ENCODE assay signal across 8 cellular contexts in genomic region chr17:76816590-76817135, GRCh38. TPM values are rescaled to one million over a fixed set of nuclear protein-coding genes. Genes with fewer than 3 reads are reported as not detected.
A peak's percentile ranks its signal among the peaks of the same experiment; 100 is the strongest.
DNase-seq lines count a peak whose midpoint lies in the region; ATAC-seq and TF ChIP-seq lines count a peak whose summit lies in the region.

No MANE protein-coding gene starts in this region.

- no CpG with 5 or more reads among the region's 8 CpGs for WGBS in mesendoderm (ENCODE audit: extremely low coverage, insufficient coverage, low lambda C conversion rate)

- no peaks in the 10 kb centered on the region for H3K79me1 ChIP-seq in mesendoderm (ENCODE audit: low read length)

- no peak overlapping the region for H4K8ac ChIP-seq in mesendoderm (ENCODE audit: low read depth, low read length)

- no peak overlapping the region for H2BK5ac ChIP-seq in mesendoderm (ENCODE audit: low read length)

- H3K79me2 ChIP-seq in mesendoderm (ENCODE audit: control insufficient read depth, insufficient read depth, low read length) = no peaks in the 10 kb centered on the region

- H3K9me3 Mint-ChIP-seq in stimulated activated naive B cell treated with anti-CD40 and anti-IgM and Interleukin-4, amounts not matched to agents 10 μg/mL and 1 μg/mL and 100 μg/mL, for 72 hours = no peaks in the 10 kb centered on the region

- peak overlapping the region; percentile 42 for H3K56ac ChIP-seq in mesendoderm (ENCODE audit: low read length)

- H2BK15ac ChIP-seq in mesendoderm (replicated peaks; ENCODE audit: low read depth) = no peak overlapping the region

- no peak overlapping the region for H3K23ac ChIP-seq in mesendoderm (ENCODE audit: low read length)

- DNase-seq in cardiac muscle cell (ENCODE audit: low read depth in 1 of 2, low spot score in 1 of 2) = peak; percentile 54 to 70
- no peak for DNase-seq in cardiac septum (ENCODE audit: low spot score)
- peak; percentile 46 for DNase-seq in NCI-H226
- DNase-seq in activated CD4-positive, CD25-positive, alpha-beta regulatory T cell treated with anti-CD3 and anti-CD28 coated beads, Interleukin-2, amount 50 U/mL, for 16 hours (ENCODE audit: low read depth, low spot score) = peak; percentile 16
- DNase-seq in cerebellum (ENCODE audit: low spot score) = peak; percentile 66
- DNase-seq in mesendoderm = peak; percentile 79
- DNase-seq in stimulated activated naive B cell treated with anti-CD40 and anti-IgM and Interleukin-4, amounts not matched to agents 10 μg/mL and 1 μg/mL and 100 μg/mL, for 72 hours = peak; percentile 24

- H3K9ac ChIP-seq in mesendoderm (ENCODE audit: low read length) = no peak overlapping the region

- H3K18ac ChIP-seq in mesendoderm (ENCODE audit: low read length) = no peak overlapping the region

- H3K4me1 ChIP-seq in cardiac muscle cell (ENCODE audit: low read depth) = no peaks in the 10 kb centered on the region
- H3K4me1 ChIP-seq in mesendoderm (ENCODE audit: control insufficient read depth, low read depth, low read length) = no peaks in the 10 kb centered on the region

- H3K4me2 ChIP-seq in mesendoderm (ENCODE audit: low read length) = no peak overlapping the region

- H3K27ac ChIP-seq in cardiac muscle cell = no peak overlapping the region
- H3K27ac ChIP-seq in mesendoderm (ENCODE audit: low read depth, low read length) = no peak overlapping the region

- H2AK5ac ChIP-seq in mesendoderm (ENCODE audit: low read length) = no peak overlapping the region

- no peak overlapping the region for H2BK120ac ChIP-seq in mesendoderm (ENCODE audit: low read depth, low read length)

- H3K4me3 Mint-ChIP-seq in stimulated activated naive B cell treated with anti-CD40 and anti-IgM and Interleukin-4, amounts not matched to agents 10 μg/mL and 1 μg/mL and 100 μg/mL, for 72 hours = no peak overlapping the region

- H3K4ac ChIP-seq in mesendoderm (ENCODE audit: low read depth, low read length) = no peak overlapping the region

- H3K27me3 ChIP-seq in cardiac muscle cell = no peaks in the 10 kb centered on the region
- no peaks in the 10 kb centered on the region for H3K27me3 ChIP-seq in mesendoderm (ENCODE audit: insufficient read depth, low read length, poor library complexity)

- H3K36me3 Mint-ChIP-seq in stimulated activated naive B cell treated with anti-CD40 and anti-IgM and Interleukin-4, amounts not matched to agents 10 μg/mL and 1 μg/mL and 100 μg/mL, for 72 hours = no peaks in the 10 kb centered on the region

- H3K9me3 ChIP-seq in cardiac muscle cell (ENCODE audit: low read depth) = no peaks in the 10 kb centered on the region

- H3K4me3 ChIP-seq in cardiac muscle cell (no peak overlapping the region), mesendoderm (ENCODE audit: low read length) (no peak overlapping the region)

- intact Hi-C loops in cardiac septum (cut with DNase I) = no loop called here

- H3K36me3 ChIP-seq in cardiac muscle cell (no peaks in the 10 kb centered on the region), mesendoderm (ENCODE audit: control insufficient read depth, insufficient read depth, low read length) (no peaks in the 10 kb centered on the region)

- H3K27me3 Mint-ChIP-seq in stimulated activated naive B cell treated with anti-CD40 and anti-IgM and Interleukin-4, amounts not matched to agents 10 μg/mL and 1 μg/mL and 100 μg/mL, for 72 hours = peaks cover 5 to 14% of the 10 kb centered on the region in 2 donors

- peak; percentile 68 to 77 for ATAC-seq in stimulated activated naive B cell treated with anti-CD40 and anti-IgM and Interleukin-4, amounts not matched to agents 10 μg/mL and 1 μg/mL and 100 μg/mL, for 72 hours (replicated peaks)
- ATAC-seq in GM19455 (IDR thresholded peaks at IDR 0.05; ENCODE audit: unreplicated experiment) = no peak

- H3K4me1 Mint-ChIP-seq in stimulated activated naive B cell treated with anti-CD40 and anti-IgM and Interleukin-4, amounts not matched to agents 10 μg/mL and 1 μg/mL and 100 μg/mL, for 72 hours = peaks cover 15 to 22% of the 10 kb centered on the region in 2 donors

- H3K27ac Mint-ChIP-seq in stimulated activated naive B cell treated with anti-CD40 and anti-IgM and Interleukin-4, amounts not matched to agents 10 μg/mL and 1 μg/mL and 100 μg/mL, for 72 hours = no peak overlapping the region

- H4K5ac ChIP-seq in mesendoderm (ENCODE audit: low read length) = no peak overlapping the region

- TF ChIP-seq CTCF in cardiac muscle cell (IDR thresholded peaks at IDR 0.05; ENCODE audit: low read depth, low read length) = peak; percentile 79

RNA-seq across cellular contexts. Expression of gene MGAT5B, which starts 51.5 kb away (rescaled TPM):
- total RNA-seq in cardiac muscle cell (0.48 and 0.81 TPM in 2 replicates), cardiac septum (0.13 TPM), cerebellum (28.4 TPM)
- polyA plus RNA-seq in cardiac muscle cell = 0.86 and 0.94 TPM in 2 replicates
- polyA plus RNA-seq in mesendoderm (2013, experiment 1 of 2) = 3.7 TPM
- 3.9 TPM for polyA plus RNA-seq in mesendoderm (2013, experiment 2 of 2)

Comparison
In these comparisons a context has a peak if more than half of its experiments do, and no peak if none do; other contexts are left out.
1. RNA of gene MGAT5B, which starts 51.5 kb away (total RNA-seq): 28.4 TPM in cerebellum (single experiment); 0.48 to 0.81 TPM in cardiac muscle cell and 0.13 TPM in cardiac septum (single experiment); every median in the first group is over 10 times any median in the second.